In genomic region chr10:80187465-80188409, GRCh38 we compare ENCODE assay signal across 8 cellular contexts. TPM values are rescaled to one million over a fixed set of nuclear protein-coding genes. Genes with fewer than 3 reads are reported as not detected.
A peak's percentile ranks its signal among the peaks of the same experiment; 100 is the strongest.
DNase-seq lines count a peak whose midpoint lies in the region; ATAC-seq and TF ChIP-seq lines count a peak whose summit lies in the region.

No MANE protein-coding gene starts in this region.

- H2AK5ac ChIP-seq in IMR-90 (ENCODE audit: low read depth, low read length): no peak overlapping the region; the same call in 1 of the 2 replicates

- H3K23ac ChIP-seq in IMR-90 (ENCODE audit: low read depth, low read length): no peak overlapping the region; the same call in 1 of the 2 replicates

- no TSS peak for BruUV-seq in IMR-90 (replicated peaks; lab: Mats Ljungman, UMichigan)

- H3K27me3 ChIP-seq in DOHH2 (ENCODE audit: control insufficient read depth, low read length): no peaks in the 10 kb centered on the region
- no peaks in the 10 kb centered on the region for H3K27me3 ChIP-seq in IMR-90 (ENCODE audit: control insufficient read depth, insufficient read depth, low read length)
- no peaks in the 10 kb centered on the region for H3K27me3 ChIP-seq in GM23248 (replicated peaks; ENCODE audit: insufficient read depth)

- H3K36me3 ChIP-seq in DOHH2 (ENCODE audit: control insufficient read depth, low read length): peaks cover 19% of the 10 kb centered on the region
- H3K36me3 ChIP-seq in IMR-90 (ENCODE audit: control insufficient read depth, insufficient read depth, low read length): peaks cover 4% of the 10 kb centered on the region; the same call in 1 of the 2 replicates
- H3K36me3 ChIP-seq in GM23248 (ENCODE audit: low read depth): peaks cover 8% of the 10 kb centered on the region; the same call in 1 of the 2 replicates

- no peaks in the 10 kb centered on the region for H3K9me2 ChIP-seq in DOHH2 (replicated peaks; ENCODE audit: control insufficient read depth, low read length)
- no peaks in the 10 kb centered on the region for H3K9me2 ChIP-seq in GM23248 (ENCODE audit: insufficient read depth)

- peaks cover 23% of the 10 kb centered on the region for H3K36me3 Mint-ChIP-seq in activated B cell treated with CpG ODN at 0.5 μM for 24 hours (ENCODE audit: low read depth)

- H3K27ac Mint-ChIP-seq in activated B cell treated with CpG ODN at 0.5 μM for 24 hours: peak overlapping the region; percentile 91

- intact Hi-C loops in IMR-90 (cut with micrococcal nuclease): no loop called here
- intact Hi-C loops in activated B cell treated with CpG ODN at 0.5 μM for 24 hours (cut with micrococcal nuclease): loop anchor here (1.0 to 5.0 kb wide), 7 partner anchors 9 to 1885 kb away; partner anchors contain the start of genes ANXA11 and TMEM254

- H3K56ac ChIP-seq in IMR-90 (ENCODE audit: extremely low read depth, insufficient read depth, low read length): no peak overlapping the region

- WGBS in IMR-90 (ENCODE audit: extremely low coverage in 2 of 2, insufficient read length in 1 of 2), 2 experiments: 73% methylated on average over 2 of the region's 16 CpGs; no CpG with 5 or more reads in 1 of the 2 experiments
- WGBS in GM23248 (ENCODE audit: low coverage in 1 of 2, low lambda C conversion rate in 2 of 2, missing lambda C conversion rate in 2 of 2), 2 experiments: 77 to 81% methylated on average over 16 of the region's 16 CpGs

- H3K4me3 Mint-ChIP-seq in activated B cell treated with CpG ODN at 0.5 μM for 24 hours: peak overlapping the region; percentile 68

- peaks cover 34 to 84% of the 10 kb centered on the region in 2 experiments for H3K79me1 ChIP-seq in IMR-90 (ENCODE audit: low read depth in 1 of 2, low read length in 2 of 2)

- H3K9me1 ChIP-seq in IMR-90 (ENCODE audit: insufficient read depth, low read length): peaks cover 59% of the 10 kb centered on the region

- H2BK5ac ChIP-seq in IMR-90 (ENCODE audit: low read depth, low read length, poor library complexity, severe bottlenecking): no peak overlapping the region

- H3K18ac ChIP-seq in IMR-90 (ENCODE audit: low read depth, low read length): no peak overlapping the region

- no peak overlapping the region for H2BK120ac ChIP-seq in IMR-90 (ENCODE audit: low read depth, low read length)

- peaks cover 18% of the 10 kb centered on the region for H3F3A ChIP-seq in DOHH2 (ENCODE audit: control insufficient read depth, insufficient read depth)
- 0 out of 2 replicates have a peak, but pooled peaks cover 7% of the 10 kb centered on the region for H3F3A ChIP-seq in GM23248 (ENCODE audit: insufficient read depth)

- H3K14ac ChIP-seq in IMR-90 (replicated peaks; ENCODE audit: low read depth, low read length): no peak overlapping the region

- H3K9ac ChIP-seq in IMR-90 (ENCODE audit: low read depth, low read length): no peak overlapping the region
- no peak overlapping the region for H3K9ac ChIP-seq in GM23248

- H2BK20ac ChIP-seq in IMR-90 (ENCODE audit: low read depth, low read length): no peak overlapping the region

- no peak overlapping the region for H4K5ac ChIP-seq in IMR-90 (ENCODE audit: low read depth, low read length)

- TF ChIP-seq RAD21 in IMR-90 (IDR thresholded peaks at IDR 0.05; ENCODE audit: low read length): no peak

- H3K9me3 ChIP-seq in DOHH2 (ENCODE audit: control insufficient read depth, insufficient read depth, low read length): peaks cover 4% of the 10 kb centered on the region; the same call in 1 of the 2 replicates
- no peaks in the 10 kb centered on the region for H3K9me3 ChIP-seq in IMR-90 (ENCODE audit: control insufficient read depth, insufficient read depth, low read length)
- H3K9me3 ChIP-seq in GM23248 (ENCODE audit: low read depth): no peaks in the 10 kb centered on the region

- POLR2A ChIA-PET in IMR-90 (lab: Charles Lee; ENCODE audit: unreplicated experiment) (no interaction called here), activated B cell treated with CpG ODN at 0.5 μM for 24 hours (lab: Charles Lee) (interaction anchor here (0.5 to 2.3 kb wide), 11 partner anchors 9 to 885 kb away, joined by 3 to 40 read pairs (median 6); partner anchors contain the start of genes ANXA11 and TMEM254)

- H2AFZ ChIP-seq in IMR-90 (replicated peaks; ENCODE audit: low read length, poor library complexity) (no peak overlapping the region), GM23248 (no peak overlapping the region)

- no peak overlapping the region for H4K91ac ChIP-seq in IMR-90 (ENCODE audit: insufficient read depth, low read depth, low read length)

- peaks cover 48% of the 10 kb centered on the region for H3K4me1 ChIP-seq in DOHH2 (ENCODE audit: control insufficient read depth, low read length)
- peaks cover 20% of the 10 kb centered on the region for H3K4me1 ChIP-seq in IMR-90 (ENCODE audit: control insufficient read depth, insufficient read depth, low read length)
- no peaks in the 10 kb centered on the region for H3K4me1 ChIP-seq in GM23248 (ENCODE audit: insufficient read depth)

- peak; percentile 93 for ATAC-seq in GM21390 (IDR thresholded peaks at IDR 0.05; ENCODE audit: unreplicated experiment)
- no peak; the same call in 1 of the 2 replicates for ATAC-seq in IMR-90 (ENCODE audit: low read depth)
- peak; percentile 91 for ATAC-seq in activated B cell treated with CpG ODN at 0.5 μM for 24 hours (ENCODE audit: low read depth)

- no peak overlapping the region for H3K4ac ChIP-seq in IMR-90 (ENCODE audit: low read depth, low read length)

- H3K27ac ChIP-seq in DOHH2 (ENCODE audit: low read depth, low read length): peak overlapping the region; percentile 90
- H3K27ac ChIP-seq in IMR-90 (ENCODE audit: insufficient read depth, low read length): peak overlapping the region; percentile 5; the same call in 1 of the 2 replicates
- H3K27ac ChIP-seq in GM23248: no peak overlapping the region

- peaks cover 82% of the 10 kb centered on the region for H3K4me1 Mint-ChIP-seq in activated B cell treated with CpG ODN at 0.5 μM for 24 hours

- no peak overlapping the region for H2AK9ac ChIP-seq in IMR-90 (replicated peaks; ENCODE audit: low read depth, low read length, poor library complexity)

- H4K8ac ChIP-seq in IMR-90 (ENCODE audit: low read depth in 2 of 2, low read length in 2 of 2): no peak overlapping the region

- peak overlapping the region; percentile 68 for H3K4me3 ChIP-seq in DOHH2 (ENCODE audit: low read length)
- H3K4me3 ChIP-seq in IMR-90 (ENCODE audit: insufficient read depth, low read depth, low read length): no peak overlapping the region
- H3K4me3 ChIP-seq in GM23248: no peak overlapping the region

- no peaks in the 10 kb centered on the region for H3K9me3 Mint-ChIP-seq in activated B cell treated with CpG ODN at 0.5 μM for 24 hours

- no peaks in the 10 kb centered on the region for H3K27me3 Mint-ChIP-seq in activated B cell treated with CpG ODN at 0.5 μM for 24 hours

- H3K79me2 ChIP-seq in DOHH2 (ENCODE audit: control insufficient read depth, low read length): peaks cover 95% of the 10 kb centered on the region
- peaks cover 100% of the 10 kb centered on the region for H3K79me2 ChIP-seq in GM23248 (ENCODE audit: insufficient read depth)

- in situ Hi-C loops in IMR-90 (cut with MboI; ENCODE audit: low sequenced_read_pairs) (no loop called here), GM23248 (cut with MboI) (no loop called here)

- CTCF ChIA-PET in IMR-90 (lab: Yijun Ruan, JAX) (no interaction called here), activated B cell treated with CpG ODN at 0.5 μM for 24 hours (lab: Charles Lee) (interaction anchor here (0.8 to 2.4 kb wide), 10 partner anchors 9 to 44 kb away, joined by 3 to 18 read pairs (median 3); partner anchors contain the start of gene ANXA11)

- H3K4me2 ChIP-seq in DOHH2 (ENCODE audit: low read length) (peak overlapping the region; percentile 86), IMR-90 (ENCODE audit: low read depth, low read length) (no peak overlapping the region), GM23248 (ENCODE audit: unreplicated experiment) (no peak overlapping the region)

- TF ChIP-seq POLR2A in IMR-90 (IDR thresholded peaks at IDR 0.05; ENCODE audit: low read depth, low read length) (no peak), erythroblast (IDR thresholded peaks at IDR 0.05; ENCODE audit: low read length) (no peak)

- H4K20me1 ChIP-seq in DOHH2 (ENCODE audit: control insufficient read depth, insufficient read depth, low read depth, low read length): no peaks in the 10 kb centered on the region; the same call in 1 of the 2 replicates
- peaks cover 88% of the 10 kb centered on the region for H4K20me1 ChIP-seq in IMR-90 (ENCODE audit: insufficient read depth, low read length)
- H4K20me1 ChIP-seq in GM23248 (ENCODE audit: insufficient read depth): peaks cover 19% of the 10 kb centered on the region; the same call in 1 of the 2 replicates

- no peak overlapping the region for H2BK15ac ChIP-seq in IMR-90 (ENCODE audit: low read depth, low read length)

- DNase-seq in IMR-90: no peak
- peak; percentile 57 for DNase-seq in activated B cell treated with CpG ODN at 0.5 μM for 24 hours
- peak; percentile 33 to 50 for DNase-seq in erythroblast (lab: John Stamatoyannopoulos, UW)
- peak; percentile 28 for DNase-seq in stimulated activated CD4-positive, alpha-beta T cell treated with anti-CD3 and anti-CD28 coated beads, Interleukin-12 subunit alpha, Interleukin-12 subunit beta, amount 100 ng/mL, for 4 hours
- DNase-seq in GM23248: no peak
- DNase-seq in retina: no peak

- no peak for TF ChIP-seq CTCF in DOHH2 (IDR thresholded peaks at IDR 0.05; ENCODE audit: low read depth, low read length, poor library complexity, severe bottlenecking)
- no peak for TF ChIP-seq CTCF in IMR-90 (conservative IDR thresholded peaks at IDR 0.05; ENCODE audit: low read depth, low read length)
- TF ChIP-seq CTCF in activated B cell treated with CpG ODN at 0.5 μM for 24 hours (IDR thresholded peaks at IDR 0.05): no peak

- dilution Hi-C loops in IMR-90 (cut with HindIII; ENCODE audit: low sequenced_read_pairs, unreplicated experiment): no loop called here

TF ChIP-seq in IMR-90, 13 proteins besides CTCF, POLR2A, EP300 and RAD21 (continues in another document):
- TF ChIP-seq CHD1 (IDR thresholded peaks at IDR 0.05; ENCODE audit: low read depth, low read length) (no peak), RFX5 (IDR thresholded peaks at IDR 0.05; ENCODE audit: low read depth, low read length) (no peak)

RNA-seq across cellular contexts. Expression of gene ANXA11, which starts 17.6 kb away (rescaled TPM):
- total RNA-seq in IMR-90 (2012; rRNA removed) (39.4 and 40.8 TPM in 2 replicates), activated B cell treated with CpG ODN at 0.5 μM for 24 hours (178 and 190 TPM in 2 replicates)
- polyA plus RNA-seq in IMR-90 (2012; rRNA removed) (109 and 114 TPM in 2 replicates), GM23248 (2016; fragmentation: Nextera tagmentation; extraction: Ambion mirVana) (189 and 194 TPM in 2 replicates)
- 104 and 105 TPM in 2 replicates for polyA plus RNA-seq in IMR-90 (2012; cell fraction: cytosol; rRNA removed)
- polyA plus RNA-seq in IMR-90 (2012; cell fraction: nucleus; rRNA removed; ENCODE audit: low replicate concordance): 86.2 and 114 TPM in 2 replicates
- 116 and 121 TPM in 2 replicates for total RNA-seq in GM23248 (2014; rRNA removed; shearing (Covaris generic))

RNA-seq across cellular contexts. Expression of gene PLAC9, which starts 55.2 kb away (rescaled TPM):
- 1.6 and 1.9 TPM in 2 replicates for total RNA-seq in IMR-90 (2012; rRNA removed)
- 12.2 and 15.6 TPM in 2 replicates for polyA plus RNA-seq in IMR-90 (2012; rRNA removed)
- 8.4 and 13.4 TPM in 2 replicates for polyA plus RNA-seq in IMR-90 (2012; cell fraction: cytosol; rRNA removed)
- 2.1 and 3.1 TPM in 2 replicates for polyA plus RNA-seq in IMR-90 (2012; cell fraction: nucleus; rRNA removed; ENCODE audit: low replicate concordance)
- not detected in 2 replicates for total RNA-seq in activated B cell treated with CpG ODN at 0.5 μM for 24 hours
- total RNA-seq in GM23248 (2014; rRNA removed; shearing (Covaris generic)): 8.8 and 19.6 TPM in 2 replicates
- polyA plus RNA-seq in GM23248 (2016; fragmentation: Nextera tagmentation; extraction: Ambion mirVana): 117 and 118 TPM in 2 replicates

Comparison
In these comparisons a context has a peak if more than half of its experiments do, and no peak if none do; other contexts are left out.
1. DNase-seq: peak in activated B cell treated with CpG ODN at 0.5 μM for 24 hours (single experiment), erythroblast (2 of 2) and stimulated activated CD4-positive, alpha-beta T cell treated with anti-CD3 and anti-CD28 coated beads, Interleukin-12 subunit alpha, Interleukin-12 subunit beta, amount 100 ng/mL, for 4 hours (single experiment); none in IMR-90 (single experiment), GM23248 (single experiment) and retina (single experiment).